ENCODE assay signal across 33 cellular contexts in the genomic region with DNA sequence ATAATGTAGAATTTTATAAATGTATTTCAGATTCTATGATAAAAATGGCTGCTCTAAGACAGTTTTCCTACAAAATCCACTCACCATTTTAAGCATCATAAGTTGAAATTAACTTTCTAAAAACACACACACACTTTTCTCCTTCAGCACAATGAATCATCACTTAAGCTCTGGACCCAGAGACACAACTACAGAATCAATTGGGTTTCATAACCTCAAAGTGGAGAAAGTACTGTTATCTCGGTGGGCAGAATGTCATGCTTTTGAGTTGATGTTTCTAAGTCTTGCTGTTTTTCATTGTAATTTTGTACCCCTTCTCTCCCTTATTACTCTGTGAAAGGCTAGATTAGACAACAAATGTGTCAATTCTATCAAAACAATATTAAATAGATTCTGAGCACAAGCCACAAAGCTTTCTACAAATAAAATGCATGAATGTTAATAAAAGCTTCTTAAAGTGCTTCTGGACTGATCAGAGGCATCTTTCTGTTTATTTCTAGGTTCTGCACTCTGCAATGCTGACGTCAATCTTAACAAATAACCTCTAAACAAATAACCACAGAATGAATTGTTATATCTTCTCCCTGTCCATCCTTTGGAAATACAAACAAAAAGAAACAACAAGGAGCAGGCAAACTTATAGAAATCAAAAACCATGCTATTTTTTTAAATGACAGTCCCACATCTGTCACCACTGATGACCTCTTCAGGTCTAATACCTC. TPM values are rescaled to one million over a fixed set of nuclear protein-coding genes. Genes with fewer than 3 reads are reported as not detected.
DNase-seq lines count a peak whose midpoint lies in the region; ATAC-seq and TF ChIP-seq lines count a peak whose summit lies in the region.
"Had no signal": no experiment of that assay in that cellular context is flagged by ENCODE, and none has a peak within 500 bp of the region (broad histone marks: within the 10 kb centered on the region; RNA-seq: fewer than 3 reads in every experiment).

No MANE protein-coding gene starts in this region.

- DNase-seq in MCF 10A (ENCODE audit: unreplicated experiment) = no peak
- DNase-seq in mammary epithelial cell = no peak
- no peak for DNase-seq in T-helper 17 cell
- DNase-seq in fibroblast of lung (ENCODE audit: low read depth in 2 of 2) = peak; percentile 10 to 54
- no peak for DNase-seq in GM13977 (ENCODE audit: low spot score)
- DNase-seq in sciatic nerve (ENCODE audit: low spot score) = no peak
- DNase-seq: activated B cell treated with CpG ODN at 0.5 μM for 24 hours; activated CD4-positive, alpha-beta T cell treated with anti-CD3 and anti-CD28 coated beads, Interleukin-2, amount 10 ng/mL, durations not matched to agents 7 days and 5 days; activated effector memory CD4-positive, alpha-beta T cell treated with anti-CD3 and anti-CD28 coated beads, Interleukin-2, amount 50 U/mL, for 16 hours; activated naive CD8-positive, alpha-beta T cell treated with anti-CD3 and anti-CD28 coated beads for 36 hours; AML-193; Calu3; CD4-positive, CD25-positive, alpha-beta regulatory T cell; dermis blood vessel endothelial cell; Karpas-422; NCI-H1092; NCI-H1694; NCI-H446; NCI-H82; pancreas; retina; SJCRH30; stimulated activated CD4-positive, alpha-beta T cell treated with anti-CD3 and anti-CD28 coated beads, Interleukin-1b, Interleukin-23, amount 100 ng/mL, for 48 hours; stimulated activated naive CD8-positive, alpha-beta T cell treated with anti-CD3 and anti-CD28 coated beads, Interleukin-15, Interleukin-2, amounts not matched to agents 100 U/mL and 50 U/mL, for 24 hours; T-cell; testis had no signal

- dilution Hi-C loops in mammary epithelial cell (cut with HindIII; ENCODE audit: low sequenced_read_pairs) = no loop called here

- no peaks in the 10 kb centered on the region for H3K27me3 ChIP-seq in mammary epithelial cell (ENCODE audit: insufficient read depth, low read length)
- no peaks in the 10 kb centered on the region for H3K27me3 ChIP-seq in fibroblast of lung (ENCODE audit: control insufficient read depth, insufficient read depth, low read length)
- H3K27me3 ChIP-seq: esophagus muscularis mucosa, neural progenitor cell, pancreas, SJCRH30, testis had no signal

- H3K36me3 Mint-ChIP-seq in MCF 10A (ENCODE audit: insufficient read depth, unreplicated experiment) (peaks cover 28% of the 10 kb centered on the region), T-helper 17 cell (ENCODE audit: low read depth) (peaks cover 4% of the 10 kb centered on the region)

- intact Hi-C loops in MCF 10A (cut with micrococcal nuclease) = no loop called here
- intact Hi-C loops in mammary epithelial cell (cut with micrococcal nuclease) = no loop called here
- intact Hi-C loops in sciatic nerve (cut with DNase I) = no loop called here

- no TSS peak for BruUV-seq in MCF 10A (replicated peaks; lab: Mats Ljungman, UMichigan)
- no TSS peak for BruUV-seq in mammary epithelial cell (replicated peaks; lab: Mats Ljungman, UMichigan)

- CTCF ChIA-PET in MCF 10A (lab: Yijun Ruan, JAX) (no interaction called here), mammary epithelial cell (lab: Charles Lee; ENCODE audit: low non-redundant PET) (no interaction called here)

- H2AFZ ChIP-seq in mammary epithelial cell (ENCODE audit: low read depth, low read length) (no peak overlapping the region), fibroblast of lung (ENCODE audit: low read length) (no peak overlapping the region)
- H2AFZ ChIP-seq: neural progenitor cell had no signal

- H3K4me1 ChIP-seq in mammary epithelial cell (ENCODE audit: insufficient read depth, low read length) (peaks cover 6% of the 10 kb centered on the region), fibroblast of lung (ENCODE audit: control insufficient read depth, extremely low read depth, insufficient read depth, low read length) (peaks cover 3% of the 10 kb centered on the region), urinary bladder (ENCODE audit: insufficient read depth) (no peaks in the 10 kb centered on the region)
- H3K4me1 ChIP-seq: neural progenitor cell, testis had no signal

- H3K4me3 ChIP-seq in mammary epithelial cell (replicated peaks in 1 of 3; ENCODE audit: insufficient read depth in 1 of 3, low read depth in 2 of 3, low read length in 3 of 3) = no peak overlapping the region
- no peak overlapping the region for H3K4me3 ChIP-seq in fibroblast of lung (replicated peaks in 1 of 4; ENCODE audit: control extremely low read depth in 1 of 4, insufficient read depth in 1 of 4, low read depth in 3 of 4, low read length in 4 of 4)
- H3K4me3 ChIP-seq in urinary bladder (ENCODE audit: low read depth, low read length) = no peak overlapping the region
- H3K4me3 ChIP-seq: esophagus muscularis mucosa, neural progenitor cell, pancreas, SJCRH30, testis had no signal

- H3K27ac Mint-ChIP-seq in MCF 10A (ENCODE audit: low read depth, unreplicated experiment) (peak overlapping the region; percentile 12), T-helper 17 cell (peak overlapping the region; percentile 9)
- H3K27ac Mint-ChIP-seq: activated B cell treated with CpG ODN at 0.5 μM for 24 hours; activated CD4-positive, alpha-beta T cell treated with anti-CD3 and anti-CD28 coated beads, Interleukin-2, amount 10 ng/mL, durations not matched to agents 7 days and 5 days; activated naive CD8-positive, alpha-beta T cell treated with anti-CD3 and anti-CD28 coated beads for 36 hours; CD4-positive, CD25-positive, alpha-beta regulatory T cell; memory B cell; neural progenitor cell; T-cell had no signal

- POLR2A ChIA-PET in MCF 10A (lab: Yijun Ruan, JAX) = no interaction called here

- H3K4me2 ChIP-seq in mammary epithelial cell (ENCODE audit: insufficient read depth, low read depth, low read length) (no peak overlapping the region), fibroblast of lung (ENCODE audit: extremely low read depth, insufficient read depth, low read length) (no peak overlapping the region)
- H3K4me2 ChIP-seq: neural progenitor cell had no signal

- no peak overlapping the region for H3K4me3 Mint-ChIP-seq in MCF 10A (ENCODE audit: unreplicated experiment)
- H3K4me3 Mint-ChIP-seq in T-helper 17 cell = no peak overlapping the region
- H3K4me3 Mint-ChIP-seq: activated B cell treated with CpG ODN at 0.5 μM for 24 hours; activated CD4-positive, alpha-beta T cell treated with anti-CD3 and anti-CD28 coated beads, Interleukin-2, amount 10 ng/mL, durations not matched to agents 7 days and 5 days; activated naive CD8-positive, alpha-beta T cell treated with anti-CD3 and anti-CD28 coated beads for 36 hours; CD4-positive, CD25-positive, alpha-beta regulatory T cell; central memory CD8-positive, alpha-beta T cell; memory B cell; neural progenitor cell; T-cell had no signal

- in situ Hi-C loops in mammary epithelial cell (cut with MboI; ENCODE audit: low sequenced_read_pairs in 2 of 2) = no loop called here
- in situ Hi-C loops in GM13977 (cut with MboI; ENCODE audit: low pct_unique_long_range_greater_than_20kb, low sequenced_read_pairs, unreplicated experiment) = no loop called here

- H3K27ac ChIP-seq in mammary epithelial cell (ENCODE audit: insufficient read depth, low read depth, low read length) (no peak overlapping the region), fibroblast of lung (ENCODE audit: insufficient read depth, low read length) (no peak overlapping the region), urinary bladder (ENCODE audit: low read depth) (peak overlapping the region; percentile 38)
- H3K27ac ChIP-seq: esophagus muscularis mucosa, neural progenitor cell, pancreas, SJCRH30, testis had no signal

- H3K4me1 Mint-ChIP-seq in MCF 10A (ENCODE audit: insufficient read depth, unreplicated experiment) = peaks cover 16% of the 10 kb centered on the region
- H3K4me1 Mint-ChIP-seq in T-helper 17 cell = peaks cover 8% of the 10 kb centered on the region
- H3K4me1 Mint-ChIP-seq: neural progenitor cell had no signal

- no peaks in the 10 kb centered on the region for H3K9me3 ChIP-seq in mammary epithelial cell (replicated peaks; ENCODE audit: insufficient read depth, low read length)
- no peaks in the 10 kb centered on the region for H3K9me3 ChIP-seq in T-helper 17 cell (ENCODE audit: control insufficient read depth, low read length, poor library complexity, severe bottlenecking)
- no peaks in the 10 kb centered on the region for H3K9me3 ChIP-seq in fibroblast of lung (ENCODE audit: control insufficient read depth, insufficient read depth, low read depth, low read length)
- H3K9me3 ChIP-seq: esophagus muscularis mucosa, pancreas, SJCRH30, testis had no signal

- H3K79me2 ChIP-seq in mammary epithelial cell (ENCODE audit: insufficient read depth, low read length) (peaks cover 34% of the 10 kb centered on the region), fibroblast of lung (ENCODE audit: control insufficient read depth, insufficient read depth, low read length) (peaks cover 5% of the 10 kb centered on the region)

- H3K9me3 Mint-ChIP-seq in MCF 10A (ENCODE audit: unreplicated experiment) = no peaks in the 10 kb centered on the region
- H3K9me3 Mint-ChIP-seq: activated B cell treated with CpG ODN at 0.5 μM for 24 hours; activated CD4-positive, alpha-beta T cell treated with anti-CD3 and anti-CD28 coated beads, Interleukin-2, amount 10 ng/mL, durations not matched to agents 7 days and 5 days; activated naive CD8-positive, alpha-beta T cell treated with anti-CD3 and anti-CD28 coated beads for 36 hours; CD4-positive, CD25-positive, alpha-beta regulatory T cell; central memory CD8-positive, alpha-beta T cell; memory B cell; neural progenitor cell; T-cell had no signal

- ATAC-seq in T-helper 17 cell (no peak), HG03175 (IDR thresholded peaks at IDR 0.05; ENCODE audit: unreplicated experiment) (no peak), sciatic nerve (no peak)
- ATAC-seq: left lobe of liver; pancreas; stimulated activated naive CD8-positive, alpha-beta T cell treated with anti-CD3 and anti-CD28 coated beads, Interleukin-15, Interleukin-2, amounts not matched to agents 100 U/mL and 50 U/mL, for 24 hours; T-cell had no signal

- H3K9ac ChIP-seq in mammary epithelial cell (ENCODE audit: insufficient read depth, low read length) = no peak overlapping the region
- no peak overlapping the region for H3K9ac ChIP-seq in fibroblast of lung (ENCODE audit: insufficient read depth, low read length)
- H3K9ac ChIP-seq: neural progenitor cell had no signal

- H3K27me3 Mint-ChIP-seq in MCF 10A (ENCODE audit: insufficient read depth, unreplicated experiment) (no peaks in the 10 kb centered on the region), T-helper 17 cell (no peaks in the 10 kb centered on the region)
- H3K27me3 Mint-ChIP-seq: activated B cell treated with CpG ODN at 0.5 μM for 24 hours; activated CD4-positive, alpha-beta T cell treated with anti-CD3 and anti-CD28 coated beads, Interleukin-2, amount 10 ng/mL, durations not matched to agents 7 days and 5 days; activated naive CD8-positive, alpha-beta T cell treated with anti-CD3 and anti-CD28 coated beads for 36 hours; CD4-positive, CD25-positive, alpha-beta regulatory T cell; central memory CD8-positive, alpha-beta T cell; memory B cell; T-cell had no signal

- H3K36me3 ChIP-seq in mammary epithelial cell (ENCODE audit: insufficient read depth, low read length) (peaks cover 8% of the 10 kb centered on the region), fibroblast of lung (ENCODE audit: control insufficient read depth, insufficient read depth, low read length) (no peaks in the 10 kb centered on the region), urinary bladder (ENCODE audit: insufficient read depth) (no peaks in the 10 kb centered on the region)

- TF ChIP-seq CTCF in MCF 10A (IDR thresholded peaks at IDR 0.05; ENCODE audit: unreplicated experiment) (no peak), mammary epithelial cell (conservative IDR thresholded peaks at IDR 0.05 in 1 of 2, IDR thresholded peaks at IDR 0.05 in 1 of 2; ENCODE audit: extremely low read depth in 1 of 2, insufficient read depth in 1 of 2, low read depth in 1 of 2, low read length in 2 of 2) (no peak), fibroblast of lung (conservative IDR thresholded peaks at IDR 0.05 in 1 of 2, IDR thresholded peaks at IDR 0.05 in 1 of 2; ENCODE audit: low read depth in 1 of 2, low read length in 2 of 2) (no peak), GM13977 (IDR thresholded peaks at IDR 0.05; ENCODE audit: extremely low read depth, insufficient read depth, missing control alignments) (no peak)

- H4K20me1 ChIP-seq in mammary epithelial cell (ENCODE audit: insufficient read depth, low read length) = no peaks in the 10 kb centered on the region
- no peaks in the 10 kb centered on the region for H4K20me1 ChIP-seq in fibroblast of lung (ENCODE audit: control insufficient read depth, extremely low read depth, insufficient read depth, low read length)

- 97% methylated on average over 2 of the region's 2 CpGs for WGBS in mammary epithelial cell (ENCODE audit: low coverage, missing lambda C conversion rate)
- WGBS in urinary bladder = 87% methylated on average over 2 of the region's 2 CpGs

RNA-seq across cellular contexts. Expression of gene IPO8, which starts 8.2 kb away (rescaled TPM):
- total RNA-seq in MCF 10A (2022) (36.3 and 41.7 TPM in 2 replicates), mammary epithelial cell (10 to 100 TPM; 21.5 to 40.7 TPM), T-helper 17 cell (10 to 100 TPM; 27.4 to 28.0 TPM), fibroblast of lung (38.0 and 41.5 TPM in 2 replicates), urinary bladder (63.0 TPM), sciatic nerve (50.6 TPM)
- polyA plus RNA-seq in mammary epithelial cell (6.3 TPM), fibroblast of lung (12.4 and 15.0 TPM in 2 replicates), urinary bladder (28.2 TPM)
- polyA minus RNA-seq in mammary epithelial cell (71.3 TPM), fibroblast of lung (ENCODE audit: low replicate concordance) (10.7 and 51.1 TPM in 2 replicates)
- 23.0 and 30.1 TPM in 2 replicates for polyA plus RNA-seq in fibroblast of lung (2012)

Comparison
In these comparisons a context has a peak if more than half of its experiments do, and no peak if none do; other contexts are left out.
1. DNase-seq: peak in fibroblast of lung (2 of 2); none in MCF 10A (single experiment), mammary epithelial cell (single experiment), T-helper 17 cell (0 of 3), GM13977 (single experiment) and sciatic nerve (single experiment).